24 cellular contexts compared by ENCODE assay signal in the genomic region with DNA sequence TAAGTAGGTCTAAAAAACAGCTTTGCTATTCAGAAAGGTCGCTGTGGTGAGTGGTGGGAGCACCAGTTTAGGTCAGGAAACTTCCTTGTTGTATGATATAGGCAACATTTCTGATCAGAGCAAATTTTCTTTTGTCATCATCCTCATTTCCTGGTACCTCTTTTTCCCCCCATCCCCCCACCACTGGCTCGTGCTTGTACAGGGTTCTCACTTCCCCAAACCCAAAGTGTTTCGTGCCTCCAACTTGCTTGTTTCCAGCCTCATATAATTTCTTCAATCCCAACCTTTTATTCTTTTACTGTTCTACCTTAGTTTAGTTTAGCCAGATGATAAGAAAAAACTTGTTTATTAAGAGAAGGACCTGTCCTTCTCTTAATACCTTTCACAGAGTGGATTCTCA.
"Had no signal": no experiment of that assay in that cellular context is flagged by ENCODE, and none has a peak within 500 bp of the region (broad histone marks: within the 10 kb centered on the region; RNA-seq: fewer than 3 reads in every experiment).

No MANE protein-coding gene starts in this region.

- H3K27me3 ChIP-seq: brain microvascular endothelial cell, gastroesophageal sphincter, hepatocyte, neural progenitor cell, right atrium auricular region, stomach, thyroid gland had no signal

- H3K36me3 ChIP-seq: brain microvascular endothelial cell, gastroesophageal sphincter, left ventricle myocardium inferior, neural progenitor cell, right atrium auricular region, stomach, thyroid gland had no signal

- H3K27ac ChIP-seq: brain microvascular endothelial cell, gastroesophageal sphincter, hepatocyte, left ventricle myocardium inferior, neural progenitor cell, right atrium auricular region, stomach, thyroid gland, VCaP had no signal

- H3K9me3 ChIP-seq: gastroesophageal sphincter, right atrium auricular region, stomach, thyroid gland had no signal

- ATAC-seq: effector memory CD8-positive, alpha-beta T cell; gastroesophageal sphincter; natural killer cell; stimulated activated naive B cell treated with anti-CD40 and anti-IgM and Interleukin-4, amounts not matched to agents 10 μg/mL and 1 μg/mL and 100 μg/mL, for 72 hours had no signal

- H3K4me1 ChIP-seq: gastroesophageal sphincter, left ventricle myocardium inferior, neural progenitor cell, right atrium auricular region, stomach, thyroid gland had no signal

- H3K4me3 ChIP-seq: gastroesophageal sphincter, hepatocyte, left ventricle myocardium inferior, lung, neural progenitor cell, right atrium auricular region, stomach, thyroid gland had no signal

- DNase-seq: activated CD4-positive, alpha-beta T cell treated with anti-CD3 and anti-CD28 coated beads for 4 hours; activated CD4-positive, alpha-beta T cell treated with anti-CD3 and anti-CD28 coated beads, Interleukin-2, amount 50 U/mL, for 4 hours; activated effector memory CD4-positive, alpha-beta T cell treated with Interleukin-2 at 50 U/mL for 16 hours; activated naive CD4-positive, alpha-beta T cell treated with anti-CD3 and anti-CD28 coated beads, Interleukin-2, amount 10 ng/mL, durations not matched to agents 7 days and 5 days; activated T-cell treated with anti-CD3 and anti-CD28 coated beads for 4 hours; amniotic stem cell; brain microvascular endothelial cell; cortex of kidney; effector memory CD8-positive, alpha-beta T cell; islet precursor cell; left ventricle myocardium inferior; mesendoderm; natural killer cell; stimulated activated CD4-positive, alpha-beta T cell treated with anti-CD3 and anti-CD28 coated beads, Interleukin-15, amount 100 ng/mL, for 24 hours; stimulated activated CD4-positive, alpha-beta T cell treated with anti-CD3 and anti-CD28 coated beads, Interleukin-2, amount 100 ng/mL, for 24 hours; stimulated activated naive B cell treated with anti-CD40 and anti-IgM and Interleukin-4, amounts not matched to agents 10 μg/mL and 1 μg/mL and 100 μg/mL, for 72 hours; stomach; thyroid gland had no signal
